ENCODE assay signal across 1 cellular context in the genomic region with DNA sequence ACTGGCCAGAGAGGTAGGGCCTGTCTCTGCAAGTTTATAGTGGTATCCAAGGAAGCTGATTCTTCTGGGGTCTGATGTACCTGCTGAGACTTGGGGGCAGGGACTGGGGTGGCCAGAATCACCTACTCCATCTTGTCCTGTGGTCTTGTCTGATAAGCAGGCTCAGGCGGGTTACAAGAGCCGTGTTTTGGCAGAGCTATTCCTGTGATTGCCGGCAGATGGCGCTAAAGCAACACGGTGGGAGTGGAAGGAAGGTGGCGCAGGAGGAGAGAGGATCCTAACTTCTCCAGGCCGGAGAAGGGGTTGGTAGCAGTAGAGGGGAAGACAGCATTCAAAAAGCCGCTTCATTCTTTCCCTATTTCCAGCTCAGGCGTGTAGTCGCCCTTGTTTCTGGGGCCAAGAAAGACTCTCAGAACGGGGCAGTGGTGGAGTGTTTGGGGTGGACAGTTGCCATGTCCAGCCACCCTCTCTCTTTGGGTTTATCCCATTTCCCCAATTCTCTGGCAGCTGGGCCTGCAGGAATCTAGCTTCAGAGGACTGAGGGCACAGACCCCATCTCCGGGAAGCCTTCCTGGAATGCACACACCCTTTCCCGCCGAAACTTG.
TF ChIP-seq lines count a peak whose summit lies in the region.

No MANE protein-coding gene starts in this region.

TF ChIP-seq in HepG2, 621 proteins besides CTCF, POLR2A, EP300 and RAD21 (continued from another document):
- TF ChIP-seq, protein P1, sequence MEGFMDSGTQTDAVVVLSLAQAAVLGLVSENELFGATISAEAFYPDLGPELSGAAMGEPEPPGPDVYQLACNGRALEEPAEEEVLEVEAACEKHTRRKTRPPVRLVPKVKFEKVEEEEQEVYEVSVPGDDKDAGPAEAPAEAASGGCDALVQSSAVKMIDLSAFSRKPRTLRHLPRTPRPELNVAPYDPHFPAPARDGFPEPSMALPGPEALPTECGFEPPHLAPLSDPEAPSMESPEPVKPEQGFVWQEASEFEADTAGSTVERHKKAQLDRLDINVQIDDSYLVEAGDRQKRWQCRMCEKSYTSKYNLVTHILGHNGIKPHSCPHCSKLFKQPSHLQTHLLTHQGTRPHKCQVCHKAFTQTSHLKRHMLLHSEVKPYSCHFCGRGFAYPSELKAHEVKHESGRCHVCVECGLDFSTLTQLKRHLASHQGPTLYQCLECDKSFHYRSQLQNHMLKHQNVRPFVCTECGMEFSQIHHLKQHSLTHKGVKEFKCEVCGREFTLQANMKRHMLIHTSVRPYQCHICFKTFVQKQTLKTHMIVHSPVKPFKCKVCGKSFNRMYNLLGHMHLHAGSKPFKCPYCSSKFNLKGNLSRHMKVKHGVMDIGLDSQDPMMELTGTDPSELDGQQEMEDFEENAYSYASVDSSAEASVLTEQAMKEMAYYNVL (CRISPR knock-in tag; IDR thresholded peaks at IDR 0.05; ENCODE audit: borderline replicate concordance), result no peak
- TF ChIP-seq ZSCAN31 (CRISPR knock-in tag; IDR thresholded peaks at IDR 0.05; ENCODE audit: low read depth) (no peak), FOXA3 (CRISPR knock-in tag; IDR thresholded peaks at IDR 0.05) (peak; percentile 11; the same call in 1 of the 2 replicates), ZNF354B (CRISPR knock-in tag; IDR thresholded peaks at IDR 0.05) (no peak), ZNF264 (CRISPR knock-in tag; IDR thresholded peaks at IDR 0.05) (no peak), ZMYM3 (CRISPR knock-in tag; IDR thresholded peaks at IDR 0.05) (no peak), ZNF83 (CRISPR knock-in tag; IDR thresholded peaks at IDR 0.05; ENCODE audit: borderline replicate concordance) (no peak), STAG1 (CRISPR knock-in tag; IDR thresholded peaks at IDR 0.05) (peak; percentile 97), ZNF891 (CRISPR knock-in tag; IDR thresholded peaks at IDR 0.05) (no peak), JARID2 (CRISPR knock-in tag; IDR thresholded peaks at IDR 0.05; ENCODE audit: insufficient replicate concordance) (no peak), ZNF501 (CRISPR knock-in tag; IDR thresholded peaks at IDR 0.05) (peak; percentile 69), GZF1 (CRISPR knock-in tag; IDR thresholded peaks at IDR 0.05) (no peak), ZNF430 (CRISPR knock-in tag; IDR thresholded peaks at IDR 0.05) (no peak), ZFP82 (CRISPR knock-in tag; IDR thresholded peaks at IDR 0.05; ENCODE audit: borderline replicate concordance) (no peak), GATAD1 (CRISPR knock-in tag; IDR thresholded peaks at IDR 0.05) (0 out of 2 replicates have a peak, but pooled peaks have one; percentile 13), ZNF333 (CRISPR knock-in tag; IDR thresholded peaks at IDR 0.05; ENCODE audit: borderline replicate concordance) (no peak), YY1 (IDR thresholded peaks at IDR 0.05; ENCODE audit: insufficient read depth, insufficient replicate concordance, low read depth, low read length) (peak; percentile 19), SYNCRIP (IDR thresholded peaks at IDR 0.05; ENCODE audit: insufficient read depth, low read depth, low read length) (no peak), ZNF792 (CRISPR knock-in tag; IDR thresholded peaks at IDR 0.05) (no peak), ZNF337 (CRISPR knock-in tag; IDR thresholded peaks at IDR 0.05; ENCODE audit: borderline replicate concordance, low read depth) (no peak), ZNF367 (CRISPR knock-in tag; IDR thresholded peaks at IDR 0.05; ENCODE audit: borderline replicate concordance) (no peak), ZFP90 (CRISPR knock-in tag; IDR thresholded peaks at IDR 0.05; ENCODE audit: borderline replicate concordance) (no peak), KDM2A (CRISPR knock-in tag; IDR thresholded peaks at IDR 0.05; ENCODE audit: borderline replicate concordance, low read depth) (peak; percentile 63; the same call in 1 of the 2 replicates), ZNF530 (CRISPR knock-in tag; IDR thresholded peaks at IDR 0.05; ENCODE audit: low read depth) (no peak), TGIF2 (CRISPR knock-in tag; IDR thresholded peaks at IDR 0.05) (0 out of 2 replicates have a peak, but pooled peaks have one; percentile 50), ZNF205 (CRISPR knock-in tag; IDR thresholded peaks at IDR 0.05) (no peak), ATAD3A (CRISPR knock-in tag; IDR thresholded peaks at IDR 0.05) (no peak), SMARCE1 (IDR thresholded peaks at IDR 0.05; ENCODE audit: borderline replicate concordance) (no peak), WIZ (CRISPR knock-in tag; IDR thresholded peaks at IDR 0.05) (no peak), ARID2 (CRISPR knock-in tag; IDR thresholded peaks at IDR 0.05; ENCODE audit: borderline replicate concordance) (no peak), MAF1 (CRISPR knock-in tag; IDR thresholded peaks at IDR 0.05; ENCODE audit: borderline replicate concordance) (no peak), YEATS4 (CRISPR knock-in tag; IDR thresholded peaks at IDR 0.05; ENCODE audit: borderline replicate concordance) (no peak), RXRB (CRISPR knock-in tag; IDR thresholded peaks at IDR 0.05; ENCODE audit: borderline replicate concordance) (no peak), NFYB (CRISPR knock-in tag; IDR thresholded peaks at IDR 0.05) (no peak), SALL1 (CRISPR knock-in tag; IDR thresholded peaks at IDR 0.05) (peak; percentile 27; the same call in 1 of the 2 replicates), SMAD9 (CRISPR knock-in tag; IDR thresholded peaks at IDR 0.05) (no peak), ZNF562 (CRISPR knock-in tag; IDR thresholded peaks at IDR 0.05; ENCODE audit: borderline replicate concordance) (0 out of 2 replicates have a peak, but pooled peaks have one; percentile 9)
- TF ChIP-seq, protein P2, sequence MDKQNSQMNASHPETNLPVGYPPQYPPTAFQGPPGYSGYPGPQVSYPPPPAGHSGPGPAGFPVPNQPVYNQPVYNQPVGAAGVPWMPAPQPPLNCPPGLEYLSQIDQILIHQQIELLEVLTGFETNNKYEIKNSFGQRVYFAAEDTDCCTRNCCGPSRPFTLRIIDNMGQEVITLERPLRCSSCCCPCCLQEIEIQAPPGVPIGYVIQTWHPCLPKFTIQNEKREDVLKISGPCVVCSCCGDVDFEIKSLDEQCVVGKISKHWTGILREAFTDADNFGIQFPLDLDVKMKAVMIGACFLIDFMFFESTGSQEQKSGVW (CRISPR knock-in tag; IDR thresholded peaks at IDR 0.05; ENCODE audit: borderline replicate concordance), result no peak
- TF ChIP-seq, protein P3, sequence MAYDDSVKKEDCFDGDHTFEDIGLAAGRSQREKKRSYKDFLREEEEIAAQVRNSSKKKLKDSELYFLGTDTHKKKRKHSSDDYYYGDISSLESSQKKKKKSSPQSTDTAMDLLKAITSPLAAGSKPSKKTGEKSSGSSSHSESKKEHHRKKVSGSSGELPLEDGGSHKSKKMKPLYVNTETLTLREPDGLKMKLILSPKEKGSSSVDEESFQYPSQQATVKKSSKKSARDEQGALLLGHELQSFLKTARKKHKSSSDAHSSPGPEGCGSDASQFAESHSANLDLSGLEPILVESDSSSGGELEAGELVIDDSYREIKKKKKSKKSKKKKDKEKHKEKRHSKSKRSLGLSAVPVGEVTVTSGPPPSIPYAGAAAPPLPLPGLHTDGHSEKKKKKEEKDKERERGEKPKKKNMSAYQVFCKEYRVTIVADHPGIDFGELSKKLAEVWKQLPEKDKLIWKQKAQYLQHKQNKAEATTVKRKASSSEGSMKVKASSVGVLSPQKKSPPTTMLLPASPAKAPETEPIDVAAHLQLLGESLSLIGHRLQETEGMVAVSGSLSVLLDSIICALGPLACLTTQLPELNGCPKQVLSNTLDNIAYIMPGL (CRISPR knock-in tag; IDR thresholded peaks at IDR 0.05; ENCODE audit: borderline replicate concordance in 1 of 2, low read depth in 1 of 2), result peak in 1 of 2 experiments; percentile 40; a peak in 1 of 4 replicates
- TF ChIP-seq, protein P4, sequence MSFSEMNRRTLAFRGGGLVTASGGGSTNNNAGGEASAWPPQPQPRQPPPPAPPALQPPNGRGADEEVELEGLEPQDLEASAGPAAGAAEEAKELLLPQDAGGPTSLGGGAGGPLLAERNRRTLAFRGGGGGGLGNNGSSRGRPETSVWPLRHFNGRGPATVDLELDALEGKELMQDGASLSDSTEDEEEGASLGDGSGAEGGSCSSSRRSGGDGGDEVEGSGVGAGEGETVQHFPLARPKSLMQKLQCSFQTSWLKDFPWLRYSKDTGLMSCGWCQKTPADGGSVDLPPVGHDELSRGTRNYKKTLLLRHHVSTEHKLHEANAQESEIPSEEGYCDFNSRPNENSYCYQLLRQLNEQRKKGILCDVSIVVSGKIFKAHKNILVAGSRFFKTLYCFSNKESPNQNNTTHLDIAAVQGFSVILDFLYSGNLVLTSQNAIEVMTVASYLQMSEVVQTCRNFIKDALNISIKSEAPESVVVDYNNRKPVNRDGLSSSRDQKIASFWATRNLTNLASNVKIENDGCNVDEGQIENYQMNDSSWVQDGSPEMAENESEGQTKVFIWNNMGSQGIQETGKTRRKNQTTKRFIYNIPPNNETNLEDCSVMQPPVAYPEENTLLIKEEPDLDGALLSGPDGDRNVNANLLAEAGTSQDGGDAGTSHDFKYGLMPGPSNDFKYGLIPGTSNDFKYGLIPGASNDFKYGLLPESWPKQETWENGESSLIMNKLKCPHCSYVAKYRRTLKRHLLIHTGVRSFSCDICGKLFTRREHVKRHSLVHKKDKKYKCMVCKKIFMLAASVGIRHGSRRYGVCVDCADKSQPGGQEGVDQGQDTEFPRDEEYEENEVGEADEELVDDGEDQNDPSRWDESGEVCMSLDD (CRISPR knock-in tag; IDR thresholded peaks at IDR 0.05; ENCODE audit: borderline replicate concordance), result no peak
- TF ChIP-seq, protein P5, sequence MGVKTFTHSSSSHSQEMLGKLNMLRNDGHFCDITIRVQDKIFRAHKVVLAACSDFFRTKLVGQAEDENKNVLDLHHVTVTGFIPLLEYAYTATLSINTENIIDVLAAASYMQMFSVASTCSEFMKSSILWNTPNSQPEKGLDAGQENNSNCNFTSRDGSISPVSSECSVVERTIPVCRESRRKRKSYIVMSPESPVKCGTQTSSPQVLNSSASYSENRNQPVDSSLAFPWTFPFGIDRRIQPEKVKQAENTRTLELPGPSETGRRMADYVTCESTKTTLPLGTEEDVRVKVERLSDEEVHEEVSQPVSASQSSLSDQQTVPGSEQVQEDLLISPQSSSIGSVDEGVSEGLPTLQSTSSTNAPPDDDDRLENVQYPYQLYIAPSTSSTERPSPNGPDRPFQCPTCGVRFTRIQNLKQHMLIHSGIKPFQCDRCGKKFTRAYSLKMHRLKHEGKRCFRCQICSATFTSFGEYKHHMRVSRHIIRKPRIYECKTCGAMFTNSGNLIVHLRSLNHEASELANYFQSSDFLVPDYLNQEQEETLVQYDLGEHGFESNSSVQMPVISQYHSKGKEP (CRISPR knock-in tag; IDR thresholded peaks at IDR 0.05), result 0 out of 2 replicates have a peak, but pooled peaks have one; percentile 38
- TF ChIP-seq, protein P6, sequence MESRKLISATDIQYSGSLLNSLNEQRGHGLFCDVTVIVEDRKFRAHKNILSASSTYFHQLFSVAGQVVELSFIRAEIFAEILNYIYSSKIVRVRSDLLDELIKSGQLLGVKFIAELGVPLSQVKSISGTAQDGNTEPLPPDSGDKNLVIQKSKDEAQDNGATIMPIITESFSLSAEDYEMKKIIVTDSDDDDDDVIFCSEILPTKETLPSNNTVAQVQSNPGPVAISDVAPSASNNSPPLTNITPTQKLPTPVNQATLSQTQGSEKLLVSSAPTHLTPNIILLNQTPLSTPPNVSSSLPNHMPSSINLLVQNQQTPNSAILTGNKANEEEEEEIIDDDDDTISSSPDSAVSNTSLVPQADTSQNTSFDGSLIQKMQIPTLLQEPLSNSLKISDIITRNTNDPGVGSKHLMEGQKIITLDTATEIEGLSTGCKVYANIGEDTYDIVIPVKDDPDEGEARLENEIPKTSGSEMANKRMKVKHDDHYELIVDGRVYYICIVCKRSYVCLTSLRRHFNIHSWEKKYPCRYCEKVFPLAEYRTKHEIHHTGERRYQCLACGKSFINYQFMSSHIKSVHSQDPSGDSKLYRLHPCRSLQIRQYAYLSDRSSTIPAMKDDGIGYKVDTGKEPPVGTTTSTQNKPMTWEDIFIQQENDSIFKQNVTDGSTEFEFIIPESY (CRISPR knock-in tag; IDR thresholded peaks at IDR 0.05), result no peak
- TF ChIP-seq, protein P7, sequence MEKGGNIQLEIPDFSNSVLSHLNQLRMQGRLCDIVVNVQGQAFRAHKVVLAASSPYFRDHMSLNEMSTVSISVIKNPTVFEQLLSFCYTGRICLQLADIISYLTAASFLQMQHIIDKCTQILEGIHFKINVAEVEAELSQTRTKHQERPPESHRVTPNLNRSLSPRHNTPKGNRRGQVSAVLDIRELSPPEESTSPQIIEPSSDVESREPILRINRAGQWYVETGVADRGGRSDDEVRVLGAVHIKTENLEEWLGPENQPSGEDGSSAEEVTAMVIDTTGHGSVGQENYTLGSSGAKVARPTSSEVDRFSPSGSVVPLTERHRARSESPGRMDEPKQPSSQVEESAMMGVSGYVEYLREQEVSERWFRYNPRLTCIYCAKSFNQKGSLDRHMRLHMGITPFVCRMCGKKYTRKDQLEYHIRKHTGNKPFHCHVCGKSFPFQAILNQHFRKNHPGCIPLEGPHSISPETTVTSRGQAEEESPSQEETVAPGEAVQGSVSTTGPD (CRISPR knock-in tag; IDR thresholded peaks at IDR 0.05), result no peak
- TF ChIP-seq, protein P8, sequence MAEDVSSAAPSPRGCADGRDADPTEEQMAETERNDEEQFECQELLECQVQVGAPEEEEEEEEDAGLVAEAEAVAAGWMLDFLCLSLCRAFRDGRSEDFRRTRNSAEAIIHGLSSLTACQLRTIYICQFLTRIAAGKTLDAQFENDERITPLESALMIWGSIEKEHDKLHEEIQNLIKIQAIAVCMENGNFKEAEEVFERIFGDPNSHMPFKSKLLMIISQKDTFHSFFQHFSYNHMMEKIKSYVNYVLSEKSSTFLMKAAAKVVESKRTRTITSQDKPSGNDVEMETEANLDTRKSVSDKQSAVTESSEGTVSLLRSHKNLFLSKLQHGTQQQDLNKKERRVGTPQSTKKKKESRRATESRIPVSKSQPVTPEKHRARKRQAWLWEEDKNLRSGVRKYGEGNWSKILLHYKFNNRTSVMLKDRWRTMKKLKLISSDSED (CRISPR knock-in tag; IDR thresholded peaks at IDR 0.05), result no peak
